ENCODE assay signal across 1 cellular context in genomic region chr4:59825104-59825503, GRCh38.
TF ChIP-seq lines count a peak whose summit lies in the region.

No MANE protein-coding gene starts in this region.

TF ChIP-seq in endothelial cell of umbilical vein, 7 proteins besides CTCF, POLR2A, EP300 and RAD21:
- TF ChIP-seq GATA2 (IDR thresholded peaks at IDR 0.05; ENCODE audit: insufficient read depth, insufficient read length, low read depth, low read length): no peak
- TF ChIP-seq MAX (IDR thresholded peaks at IDR 0.05; ENCODE audit: insufficient read depth, insufficient read length): no peak
- no peak for TF ChIP-seq EZH2 (IDR thresholded peaks at IDR 0.05; ENCODE audit: borderline replicate concordance, low read depth, low read length, severe bottlenecking)
- no peak for TF ChIP-seq FOS (IDR thresholded peaks at IDR 0.05; ENCODE audit: borderline replicate concordance, insufficient read depth, low read length)
- TF ChIP-seq POLR2AphosphoS5 (IDR thresholded peaks at IDR 0.05; ENCODE audit: insufficient read depth, low read depth, low read length): no peak
- TF ChIP-seq MYC (IDR thresholded peaks at IDR 0.05; ENCODE audit: low read depth, low read length): no peak
- TF ChIP-seq JUN (IDR thresholded peaks at IDR 0.05; ENCODE audit: borderline replicate concordance, insufficient read depth, insufficient read length, low read depth): no peak
